8 cellular contexts compared by ENCODE assay signal in the genomic region with DNA sequence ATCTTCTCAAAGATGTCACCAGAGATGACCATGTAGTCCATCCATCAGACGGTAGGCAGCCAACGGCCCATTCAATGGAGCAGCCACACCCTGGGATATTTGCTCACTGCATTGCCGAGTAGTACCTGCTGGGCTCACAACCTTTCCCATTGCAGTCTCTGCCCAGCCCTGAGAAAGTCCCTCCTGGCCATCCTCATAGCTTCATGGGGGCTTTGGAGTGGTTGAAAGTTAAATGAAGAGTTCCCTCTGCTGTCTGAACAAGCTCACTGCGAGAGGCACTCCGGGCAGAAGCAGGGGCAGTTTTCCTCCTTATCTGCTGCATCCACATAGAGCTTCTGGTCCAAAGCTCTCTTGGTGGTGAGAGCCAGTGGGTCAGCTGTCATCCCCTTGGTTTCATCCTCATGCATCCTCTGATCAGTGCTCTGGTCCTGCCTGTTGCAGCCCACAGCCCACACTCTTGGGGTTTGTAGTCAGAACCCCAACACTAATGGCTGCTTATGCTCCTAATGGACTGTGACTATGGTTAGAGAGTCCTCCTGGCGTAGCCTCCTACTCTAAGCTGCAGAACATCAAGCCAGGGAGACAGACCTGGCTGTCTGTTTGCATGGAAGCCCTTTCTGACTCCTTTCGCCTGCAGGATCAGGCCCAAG. TPM values are rescaled to one million over a fixed set of nuclear protein-coding genes. Genes with fewer than 3 reads are reported as not detected.
A peak's percentile ranks its signal among the peaks of the same experiment; 100 is the strongest.
DNase-seq lines count a peak whose midpoint lies in the region; ATAC-seq and TF ChIP-seq lines count a peak whose summit lies in the region.

No MANE protein-coding gene starts in this region.

- TF ChIP-seq CTCF in AG04449 (IDR thresholded peaks at IDR 0.05; ENCODE audit: insufficient read depth, low read length, missing control alignments) (peak; percentile 75), tibial nerve (IDR thresholded peaks at IDR 0.05) (peak; percentile 9 to 46 (median 22))

- peaks cover 57% of the 10 kb centered on the region for H3K4me1 Mint-ChIP-seq in activated T-cell treated with anti-CD3 and anti-CD28 coated beads, Interleukin-2, amount 50 U/mL, for 72 hours (ENCODE audit: low read depth)

- POLR2A ChIA-PET in AG04449 (lab: Yijun Ruan, JAX), result interaction anchor here (0.6 to 1.0 kb wide), 3 partner anchors 12 to 229 kb away, joined by 3 to 4 read pairs (median 3); no protein-coding TSS in a partner anchor

- no peak for TF ChIP-seq POLR2A in tibial nerve (IDR thresholded peaks at IDR 0.05)

- H3K27ac ChIP-seq in tibial nerve, result no peak overlapping the region

- H3K27ac Mint-ChIP-seq in activated T-cell treated with anti-CD3 and anti-CD28 coated beads, Interleukin-2, amount 50 U/mL, for 72 hours, result peak overlapping the region; percentile 27

- H3K4me1 ChIP-seq in tibial nerve, result peaks cover 0 to 19% (median 0%) of the 10 kb centered on the region in 4 donors

- H3K27me3 ChIP-seq in tibial nerve, result no peaks in the 10 kb centered on the region

- CTCF ChIA-PET in AG04449 (lab: Yijun Ruan, JAX), result interaction anchor here (0.7 to 13.8 kb wide), 51 partner anchors 8 to 507 kb away, joined by 3 to 578 read pairs (median 5); partner anchors contain the start of genes TEX48, TEX53 and TNFSF15

- no peak overlapping the region for H3K4me3 ChIP-seq in AG04449 (ENCODE audit: low read depth, low read length)
- no peak overlapping the region for H3K4me3 ChIP-seq in tibial nerve

- H3K36me3 ChIP-seq in tibial nerve, result no peaks in the 10 kb centered on the region

- H3K27me3 Mint-ChIP-seq in activated T-cell treated with anti-CD3 and anti-CD28 coated beads, Interleukin-2, amount 50 U/mL, for 72 hours (ENCODE audit: low read depth), result no peaks in the 10 kb centered on the region

- peaks cover 0 to 1% of the 10 kb centered on the region in 2 donors for H3K9me3 Mint-ChIP-seq in activated T-cell treated with anti-CD3 and anti-CD28 coated beads, Interleukin-2, amount 50 U/mL, for 72 hours

- peaks cover 27 to 56% of the 10 kb centered on the region in 2 donors for H3K36me3 Mint-ChIP-seq in activated T-cell treated with anti-CD3 and anti-CD28 coated beads, Interleukin-2, amount 50 U/mL, for 72 hours (ENCODE audit: insufficient read depth in 2 of 2)

- peak overlapping the region; percentile 44 to 77 for H3K4me3 Mint-ChIP-seq in activated T-cell treated with anti-CD3 and anti-CD28 coated beads, Interleukin-2, amount 50 U/mL, for 72 hours

- H3K9me3 ChIP-seq in tibial nerve, result no peaks in the 10 kb centered on the region

- ATAC-seq in activated T-cell treated with anti-CD3 and anti-CD28 coated beads, Interleukin-2, amount 50 U/mL, for 72 hours (replicated peaks in 1 of 2), result no peak
- ATAC-seq in HG02610 (IDR thresholded peaks at IDR 0.05; ENCODE audit: unreplicated experiment), result no peak

- no peak for TF ChIP-seq EP300 in tibial nerve (IDR thresholded peaks at IDR 0.05)

- WGBS in tibial nerve, 2 donors, result 58 to 68% methylated on average over 7 of the region's 7 CpGs

- DNase-seq in AG04449 (ENCODE audit: low read depth, low spot score), result no peak
- peak; percentile 95 for DNase-seq in ELF-1 (ENCODE audit: low read depth, low spot score)
- peak; percentile 61 for DNase-seq in NCI-H2029 treated with DMSO at 0.1 percent for 48 hours (lab: John Stamatoyannopoulos, UW)
- DNase-seq in activated T-cell treated with anti-CD3 and anti-CD28 coated beads, Interleukin-2, amount 50 U/mL, for 72 hours, result peak in 1 of 2 donors; percentile 40
- peak; percentile 67 for DNase-seq in iPS-NIHi11 (ENCODE audit: low spot score)
- no peak for DNase-seq in tibial nerve (ENCODE audit: low spot score in 2 of 2)
- no peak for DNase-seq in C1 segment of cervical spinal cord (lab: John Stamatoyannopoulos, UW)

RNA-seq across cellular contexts. Expression of gene TNFSF8, which starts 23.3 kb away (rescaled TPM):
- 10 to 100 TPM; 84.2 to 99.5 TPM for total RNA-seq in activated T-cell treated with anti-CD3 and anti-CD28 coated beads, Interleukin-2, amount 50 U/mL, for 72 hours
- total RNA-seq in tibial nerve, result 1 to 10 TPM in 3 of 4 donors, under 1 TPM in 1; 0.84 to 8.1 (median 2.3) TPM

Comparison
In these comparisons a context has a peak if more than half of its experiments do, and no peak if none do; other contexts are left out.
1. DNase-seq: peak in ELF-1 (single experiment), NCI-H2029 treated with DMSO at 0.1 percent for 48 hours (single experiment) and iPS-NIHi11 (single experiment); none in AG04449 (single experiment), tibial nerve (0 of 2) and C1 segment of cervical spinal cord (0 of 14).
2. RNA of gene TNFSF8, which starts 23.3 kb away (total RNA-seq): 84.2 to 99.5 TPM in activated T-cell treated with anti-CD3 and anti-CD28 coated beads, Interleukin-2, amount 50 U/mL, for 72 hours; 0.84 to 8.1 TPM in tibial nerve; every median in the first group is over 4 times any median in the second.